In the genomic region with DNA sequence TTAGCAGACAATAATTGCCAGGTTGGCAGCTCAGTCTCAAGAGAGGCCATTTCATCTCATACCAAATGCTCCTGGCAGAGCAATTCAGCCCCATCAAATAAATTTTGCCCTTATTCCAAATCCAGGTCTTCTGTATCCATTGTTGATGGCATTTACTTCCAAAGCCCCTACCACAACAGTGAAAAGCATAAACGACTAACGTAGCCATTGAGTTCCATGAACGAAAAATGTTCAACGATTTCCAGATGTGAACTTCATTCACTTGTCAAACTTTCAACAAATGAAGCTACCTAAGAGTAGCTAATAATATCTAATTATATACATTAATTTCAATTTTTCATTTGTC, we compare ENCODE assay signal across 13 cellular contexts. TPM values are rescaled to one million over a fixed set of nuclear protein-coding genes. Genes with fewer than 3 reads are reported as not detected.
A peak's percentile ranks its signal among the peaks of the same experiment; 100 is the strongest.
DNase-seq lines count a peak whose midpoint lies in the region; TF ChIP-seq lines count a peak whose summit lies in the region.
"Had no signal": no experiment of that assay in that cellular context is flagged by ENCODE, and none has a peak within 500 bp of the region (broad histone marks: within the 10 kb centered on the region; RNA-seq: fewer than 3 reads in every experiment).

No MANE protein-coding gene starts in this region.

- no peaks in the 10 kb centered on the region for H3K9me3 ChIP-seq in A673 (ENCODE audit: low read depth, low read length, poor library complexity, severe bottlenecking)
- H3K9me3 ChIP-seq in fibroblast of lung (ENCODE audit: control insufficient read depth, insufficient read depth, low read depth, low read length): no peaks in the 10 kb centered on the region

- POLR2A ChIA-PET in A673 (lab: Charles Lee; ENCODE audit: low non-redundant PET): no interaction called here
- POLR2A ChIA-PET in RWPE1 (lab: Yijun Ruan, JAX; ENCODE audit: low non-redundant PET): no interaction called here

- CTCF ChIA-PET in A673 (lab: Charles Lee) (no interaction called here), RWPE1 (lab: Yijun Ruan, JAX) (interaction anchor here (0.6 kb wide), 1 partner anchor 70 kb away, joined by 3 read pairs; no protein-coding TSS in a partner anchor)

- H3K27ac ChIP-seq in A673 (ENCODE audit: low read depth, low read length, poor library complexity, severe bottlenecking) (peak overlapping the region; percentile 30), RWPE1 (peak overlapping the region; percentile 95), fibroblast of lung (ENCODE audit: insufficient read depth, low read length) (no peak overlapping the region)

- BruUV-seq in A673 (replicated peaks; lab: Mats Ljungman, UMichigan): TSS peak; percentile 0

- no peak for DNase-seq in A673 (ENCODE audit: low spot score)
- no peak for DNase-seq in GM12864 (ENCODE audit: low read depth)
- DNase-seq in RWPE1 (ENCODE audit: low spot score): no peak
- DNase-seq in fibroblast of lung (ENCODE audit: low read depth in 2 of 2): no peak
- no peak for DNase-seq in H7
- no peak for DNase-seq in DMS79 treated with DMSO at 0.1 percent for 48 hours (lab: John Stamatoyannopoulos, UW)
- DNase-seq in dedifferentiated amniotic fluid mesenchymal stem cell (ENCODE audit: extremely low spot score): no peak
- DNase-seq in DMS 273 (lab: John Stamatoyannopoulos, UW; ENCODE audit: unreplicated experiment): no peak
- DNase-seq: CD8-positive, alpha-beta T cell; NCI-H2029 treated with DMSO at 0.1 percent for 48 hours; NK-92 treated with Interleukin-12 subunit alpha and Interleukin-12 subunit beta, amount 100 ng/mL, for 24 hours; stimulated activated CD4-positive, alpha-beta T cell treated with anti-CD3 and anti-CD28 coated beads, Interleukin-4, amount 100 ng/mL, for 4 hours; T-helper 1 cell had no signal

- H4K20me1 ChIP-seq in fibroblast of lung (ENCODE audit: control insufficient read depth, extremely low read depth, insufficient read depth, low read length): no peaks in the 10 kb centered on the region

- H3K4me1 ChIP-seq in A673 (ENCODE audit: insufficient read depth, low read length, poor library complexity, severe bottlenecking) (peaks cover 22% of the 10 kb centered on the region), fibroblast of lung (ENCODE audit: control insufficient read depth, extremely low read depth, insufficient read depth, low read length) (peaks cover 22% of the 10 kb centered on the region)

- intact Hi-C loops in A673 (cut with micrococcal nuclease; ENCODE audit: unreplicated experiment): no loop called here

- no peak overlapping the region for H3K9ac ChIP-seq in fibroblast of lung (ENCODE audit: insufficient read depth, low read length)

- TF ChIP-seq CTCF in A673 (conservative IDR thresholded peaks at IDR 0.05; ENCODE audit: low read depth, low read length) (no peak), GM12864 (IDR thresholded peaks at IDR 0.05; ENCODE audit: low read depth, low read length, missing control alignments) (no peak), RWPE1 (conservative IDR thresholded peaks at IDR 0.05; ENCODE audit: low read depth) (no peak), fibroblast of lung (conservative IDR thresholded peaks at IDR 0.05 in 1 of 2, IDR thresholded peaks at IDR 0.05 in 1 of 2; ENCODE audit: low read depth in 1 of 2, low read length in 2 of 2) (no peak)

- H3K4me3 ChIP-seq in A673 (ENCODE audit: low read depth, low read length, poor library complexity, severe bottlenecking) (no peak overlapping the region), GM12864 (ENCODE audit: low read depth, low read length) (peak overlapping the region; percentile 8), fibroblast of lung (replicated peaks in 1 of 4; ENCODE audit: control extremely low read depth in 1 of 4, insufficient read depth in 1 of 4, low read depth in 3 of 4, low read length in 4 of 4) (no peak overlapping the region), H7 (ENCODE audit: insufficient read depth, low read depth, low read length) (no peak overlapping the region)

- peak overlapping the region; percentile 45 for H3K4me2 ChIP-seq in fibroblast of lung (ENCODE audit: extremely low read depth, insufficient read depth, low read length)

- peaks cover 61% of the 10 kb centered on the region for H3K79me2 ChIP-seq in fibroblast of lung (ENCODE audit: control insufficient read depth, insufficient read depth, low read length)

- H2AFZ ChIP-seq in fibroblast of lung (ENCODE audit: low read length): no peak overlapping the region

- H3K27me3 ChIP-seq in A673 (replicated peaks; ENCODE audit: insufficient read depth, low read depth, low read length, poor library complexity): no peaks in the 10 kb centered on the region
- no peaks in the 10 kb centered on the region for H3K27me3 ChIP-seq in fibroblast of lung (ENCODE audit: control insufficient read depth, insufficient read depth, low read length)
- H3K27me3 ChIP-seq in H7 (ENCODE audit: control insufficient read depth, insufficient read depth, low read length): no peaks in the 10 kb centered on the region

- H3K36me3 ChIP-seq in A673 (ENCODE audit: insufficient read depth, low read length, poor library complexity, severe bottlenecking): peaks cover 48% of the 10 kb centered on the region
- H3K36me3 ChIP-seq in fibroblast of lung (ENCODE audit: control insufficient read depth, insufficient read depth, low read length): peaks cover 17% of the 10 kb centered on the region
- H3K36me3 ChIP-seq in H7 (replicated peaks; ENCODE audit: control insufficient read depth, insufficient read depth, low read length): peaks cover 31% of the 10 kb centered on the region

RNA-seq across cellular contexts. Expression of gene GCN1, which starts 3.0 kb away (rescaled TPM):
- 129 and 131 TPM in 2 replicates for total RNA-seq in A673 (2021)
- total RNA-seq in fibroblast of lung: 86.8 and 93.1 TPM in 2 replicates
- 30.8 and 45.8 TPM in 2 replicates for polyA plus RNA-seq in fibroblast of lung
- polyA plus RNA-seq in fibroblast of lung (2012): 35.6 and 52.5 TPM in 2 replicates
- polyA minus RNA-seq in fibroblast of lung (ENCODE audit: low replicate concordance): 310 and 482 TPM in 2 replicates
- 119 and 130 TPM in 2 replicates for total RNA-seq in H7 (2014; rRNA removed; shearing (Covaris generic))

RNA-seq across cellular contexts. Expression of gene RPLP0, which starts 3.4 kb away (rescaled TPM):
- total RNA-seq in A673 (2021) (1,951 and 2,047 TPM in 2 replicates), fibroblast of lung (3,063 and 3,837 TPM in 2 replicates)
- 5,137 and 6,435 TPM in 2 replicates for polyA plus RNA-seq in fibroblast of lung
- polyA plus RNA-seq in fibroblast of lung (2012): 2,788 and 3,168 TPM in 2 replicates
- polyA minus RNA-seq in fibroblast of lung (ENCODE audit: low replicate concordance): 5,479 and 5,944 TPM in 2 replicates
- 5,486 and 6,641 TPM in 2 replicates for total RNA-seq in H7 (2014; rRNA removed; shearing (Covaris generic))
